23 cellular contexts compared by ENCODE assay signal in the genomic region with DNA sequence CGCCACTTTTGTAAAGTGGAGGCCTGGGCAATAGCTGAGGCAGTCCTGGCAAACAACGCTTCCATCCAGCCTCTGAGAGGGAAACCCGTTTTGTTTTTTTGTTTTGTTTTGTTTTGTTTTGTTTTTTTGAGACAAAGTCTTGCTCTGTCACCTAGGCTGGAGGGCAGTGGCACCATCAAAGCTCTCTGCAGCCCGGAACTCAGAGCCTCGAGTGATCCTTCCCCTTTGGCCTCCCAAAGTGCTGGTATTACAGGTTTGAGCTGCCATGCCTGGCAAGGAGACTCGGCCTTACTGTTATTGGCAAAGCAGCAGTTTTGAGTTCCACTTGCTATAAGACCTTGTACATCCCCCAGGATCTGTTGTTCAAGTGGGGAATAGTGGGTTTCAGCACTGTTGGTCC.
"Had no signal": no experiment of that assay in that cellular context is flagged by ENCODE, and none has a peak within 500 bp of the region (broad histone marks: within the 10 kb centered on the region; RNA-seq: fewer than 3 reads in every experiment).

No MANE protein-coding gene starts in this region.

- H3K36me3 ChIP-seq: esophagus squamous epithelium, gastroesophageal sphincter, heart left ventricle, left lung, lower lobe of right lung had no signal

- H3K27me3 ChIP-seq: dorsolateral prefrontal cortex, esophagus squamous epithelium, foreskin keratinocyte, gastroesophageal sphincter, heart left ventricle, hepatocyte, left lung had no signal

- FAIRE-seq: colon, endothelial cell of umbilical vein, frontal cortex, kidney had no signal

- H3K27ac ChIP-seq: coronary artery, dorsolateral prefrontal cortex, esophagus squamous epithelium, foreskin keratinocyte, gastroesophageal sphincter, heart left ventricle, hepatocyte, left lung, lower lobe of right lung had no signal

- H2AFZ ChIP-seq: hepatocyte had no signal

- H3K9me3 ChIP-seq: esophagus squamous epithelium, gastroesophageal sphincter, heart left ventricle, left lung, lower lobe of right lung, mucosa of descending colon had no signal

- H3K4me2 ChIP-seq: hepatocyte had no signal

- H3K4me3 ChIP-seq: coronary artery, dorsolateral prefrontal cortex, esophagus squamous epithelium, gastroesophageal sphincter, heart left ventricle, hepatocyte, left lung, lower lobe of right lung, mucosa of descending colon had no signal

- ATAC-seq: foreskin keratinocyte, gastroesophageal sphincter, left cardiac atrium, left lung, left ventricle myocardium superior, lower lobe of right lung, mucosa of descending colon had no signal

- DNase-seq: dermis blood vessel endothelial cell; dorsolateral prefrontal cortex; effector CD4-positive, alpha-beta T cell; effector memory CD4-positive, alpha-beta T cell; esophagus squamous epithelium; foreskin keratinocyte; heart left ventricle; hypothalamus; immature natural killer cell; islet precursor cell; kidney; left cardiac atrium; left lung; left ventricle myocardium superior; lower lobe of right lung; mesenchymal stem cell; mucosa of descending colon had no signal

- H3K79me2 ChIP-seq: hepatocyte had no signal

- H3K4me1 ChIP-seq: foreskin keratinocyte, gastroesophageal sphincter, heart left ventricle, left lung, lower lobe of right lung had no signal
